1 cellular context compared by ENCODE assay signal in the genomic region with DNA sequence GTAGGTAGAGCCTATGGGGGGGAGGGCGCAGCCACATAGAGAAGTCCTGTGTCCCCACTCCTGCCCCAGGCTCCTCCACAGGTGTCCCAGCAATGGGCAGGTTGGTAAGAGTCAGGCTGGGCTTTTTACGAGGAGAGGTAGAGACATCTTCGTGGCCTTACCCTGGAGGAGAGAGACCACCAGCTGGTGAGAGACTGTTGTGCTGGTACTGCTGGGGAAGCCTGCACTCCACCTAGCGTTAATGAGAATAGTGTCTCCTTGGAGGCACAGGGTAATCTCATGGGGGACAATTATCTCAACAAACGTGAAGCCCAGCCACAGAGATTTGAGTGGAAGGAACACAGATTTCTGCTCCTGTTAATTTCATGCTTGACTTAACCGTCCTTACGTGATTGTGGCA.
TF ChIP-seq lines count a peak whose summit lies in the region.

No MANE protein-coding gene starts in this region.

TF ChIP-seq in H1, 55 proteins besides CTCF, POLR2A, EP300 and RAD21:
- no peak for TF ChIP-seq RBBP5 (IDR thresholded peaks at IDR 0.05; ENCODE audit: borderline replicate concordance, low read depth, low read length)
- no peak for TF ChIP-seq TCF12 (IDR thresholded peaks at IDR 0.05; ENCODE audit: low read depth, low read length)
- TF ChIP-seq, protein P1, sequence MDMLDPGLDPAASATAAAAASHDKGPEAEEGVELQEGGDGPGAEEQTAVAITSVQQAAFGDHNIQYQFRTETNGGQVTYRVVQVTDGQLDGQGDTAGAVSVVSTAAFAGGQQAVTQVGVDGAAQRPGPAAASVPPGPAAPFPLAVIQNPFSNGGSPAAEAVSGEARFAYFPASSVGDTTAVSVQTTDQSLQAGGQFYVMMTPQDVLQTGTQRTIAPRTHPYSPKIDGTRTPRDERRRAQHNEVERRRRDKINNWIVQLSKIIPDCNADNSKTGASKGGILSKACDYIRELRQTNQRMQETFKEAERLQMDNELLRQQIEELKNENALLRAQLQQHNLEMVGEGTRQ (IDR thresholded peaks at IDR 0.05; ENCODE audit: low read length) = no peak
- TF ChIP-seq ZNF274 (IDR thresholded peaks at IDR 0.05; ENCODE audit: borderline replicate concordance, extremely low read depth, low read length) = no peak
- TF ChIP-seq EZH2 (IDR thresholded peaks at IDR 0.05; ENCODE audit: low read depth, low read length, severe bottlenecking) = no peak
- TF ChIP-seq MAFK (IDR thresholded peaks at IDR 0.05; ENCODE audit: low read depth, low read length) = no peak
- no peak for TF ChIP-seq CBX8 (IDR thresholded peaks at IDR 0.05; ENCODE audit: borderline replicate concordance, low read depth, low read length)
- no peak for TF ChIP-seq CEBPB (IDR thresholded peaks at IDR 0.05; ENCODE audit: low read depth, low read length)
- TF ChIP-seq, protein P2, sequence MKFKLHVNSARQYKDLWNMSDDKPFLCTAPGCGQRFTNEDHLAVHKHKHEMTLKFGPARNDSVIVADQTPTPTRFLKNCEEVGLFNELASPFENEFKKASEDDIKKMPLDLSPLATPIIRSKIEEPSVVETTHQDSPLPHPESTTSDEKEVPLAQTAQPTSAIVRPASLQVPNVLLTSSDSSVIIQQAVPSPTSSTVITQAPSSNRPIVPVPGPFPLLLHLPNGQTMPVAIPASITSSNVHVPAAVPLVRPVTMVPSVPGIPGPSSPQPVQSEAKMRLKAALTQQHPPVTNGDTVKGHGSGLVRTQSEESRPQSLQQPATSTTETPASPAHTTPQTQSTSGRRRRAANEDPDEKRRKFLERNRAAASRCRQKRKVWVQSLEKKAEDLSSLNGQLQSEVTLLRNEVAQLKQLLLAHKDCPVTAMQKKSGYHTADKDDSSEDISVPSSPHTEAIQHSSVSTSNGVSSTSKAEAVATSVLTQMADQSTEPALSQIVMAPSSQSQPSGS (IDR thresholded peaks at IDR 0.05; ENCODE audit: low read length) = no peak
- TF ChIP-seq YY1 (IDR thresholded peaks at IDR 0.05; ENCODE audit: low read depth, low read length) = no peak
- TF ChIP-seq, protein P3, sequence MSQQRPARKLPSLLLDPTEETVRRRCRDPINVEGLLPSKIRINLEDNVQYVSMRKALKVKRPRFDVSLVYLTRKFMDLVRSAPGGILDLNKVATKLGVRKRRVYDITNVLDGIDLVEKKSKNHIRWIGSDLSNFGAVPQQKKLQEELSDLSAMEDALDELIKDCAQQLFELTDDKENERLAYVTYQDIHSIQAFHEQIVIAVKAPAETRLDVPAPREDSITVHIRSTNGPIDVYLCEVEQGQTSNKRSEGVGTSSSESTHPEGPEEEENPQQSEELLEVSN (IDR thresholded peaks at IDR 0.05) = no peak
- TF ChIP-seq SAP30 (IDR thresholded peaks at IDR 0.05; ENCODE audit: insufficient read depth, insufficient replicate concordance, low read length) = no peak
